9 cellular contexts compared by ENCODE assay signal in the genomic region with DNA sequence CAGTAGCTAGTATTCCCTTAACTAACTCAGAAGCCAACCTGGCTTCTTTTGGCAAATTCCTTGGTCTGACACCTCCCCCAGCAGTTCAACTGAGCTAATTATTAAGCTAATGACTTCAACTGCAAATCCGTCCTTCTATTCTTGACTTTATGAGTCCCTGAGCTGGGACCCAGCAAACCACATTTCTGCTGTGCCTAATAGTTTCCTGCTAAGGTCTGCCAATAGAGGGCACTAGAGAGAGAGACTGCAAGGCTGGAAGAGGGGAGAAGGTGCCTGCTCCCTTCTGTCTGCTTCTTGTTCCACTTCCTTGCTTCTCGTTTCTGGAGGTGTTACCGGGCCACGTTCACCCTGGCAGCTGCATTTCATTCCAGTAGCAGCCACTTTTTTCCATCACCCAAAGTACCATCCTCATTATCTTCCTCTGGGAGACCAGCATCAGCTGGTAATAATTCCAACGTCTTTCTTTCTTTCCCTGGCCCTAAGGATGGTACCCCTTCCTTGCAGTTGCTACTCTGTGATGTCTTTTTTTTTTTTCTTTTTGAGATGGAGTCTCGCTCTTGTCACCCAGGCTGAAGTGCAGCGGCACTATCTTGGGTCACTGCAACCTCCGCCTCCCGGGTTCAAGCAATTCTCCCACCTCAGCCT.
DNase-seq lines count a peak whose midpoint lies in the region; ATAC-seq and TF ChIP-seq lines count a peak whose summit lies in the region.
"Had no signal": no experiment of that assay in that cellular context is flagged by ENCODE, and none has a peak within 500 bp of the region (broad histone marks: within the 10 kb centered on the region; RNA-seq: fewer than 3 reads in every experiment).

No MANE protein-coding gene starts in this region.

- no peaks in the 10 kb centered on the region for H3K79me2 ChIP-seq in hepatocyte

- H3K9me3 Mint-ChIP-seq in HFFc6 = no peaks in the 10 kb centered on the region
- H3K9me3 Mint-ChIP-seq: dendritic cell treated with granulocyte-macrophage colony-stimulating factor and Interleukin-4, amounts not matched to agents 40 ng/mL and 50 ng/mL, for 4 days had no signal

- H3K4me3 ChIP-seq in hepatocyte = no peak overlapping the region
- H3K4me3 ChIP-seq in spleen = no peak overlapping the region

- ATAC-seq in GM18502 (IDR thresholded peaks at IDR 0.05; ENCODE audit: poor library complexity, unreplicated experiment) = no peak

- H3K9me3 ChIP-seq in hepatocyte (ENCODE audit: low read depth) (no peaks in the 10 kb centered on the region), spleen (no peaks in the 10 kb centered on the region)

- peak overlapping the region; percentile 33; the same call in 1 of the 2 replicates for H3K27ac Mint-ChIP-seq in HFFc6
- H3K27ac Mint-ChIP-seq: dendritic cell treated with granulocyte-macrophage colony-stimulating factor and Interleukin-4, amounts not matched to agents 40 ng/mL and 50 ng/mL, for 4 days had no signal

- H3K36me3 ChIP-seq in hepatocyte (replicated peaks; ENCODE audit: insufficient read depth, low read depth) (no peaks in the 10 kb centered on the region), spleen (no peaks in the 10 kb centered on the region)

- H3K27me3 ChIP-seq in hepatocyte (no peaks in the 10 kb centered on the region), spleen (replicated peaks in 1 of 7) (no peaks in the 10 kb centered on the region)

- no peak overlapping the region; the same call in 1 of the 2 replicates for H3K4me3 Mint-ChIP-seq in HFFc6
- H3K4me3 Mint-ChIP-seq: dendritic cell treated with granulocyte-macrophage colony-stimulating factor and Interleukin-4, amounts not matched to agents 40 ng/mL and 50 ng/mL, for 4 days had no signal

- H3K36me3 Mint-ChIP-seq in HFFc6 (ENCODE audit: low read depth) = no peaks in the 10 kb centered on the region

- H3K27ac ChIP-seq in hepatocyte (peak overlapping the region; percentile 13), spleen (no peak overlapping the region)

- H3K4me1 ChIP-seq in hepatocyte (ENCODE audit: insufficient read depth) (peaks cover 26% of the 10 kb centered on the region), spleen (peaks cover 0 to 4% (median 0%) of the 10 kb centered on the region in 6 donors)

- TF ChIP-seq POLR2A in spleen (IDR thresholded peaks at IDR 0.05) = no peak

- no peak overlapping the region for H2AFZ ChIP-seq in hepatocyte

- intact Hi-C loops in spleen (cut with DNase I; ENCODE audit: low total_unique reads) = no loop called here

- TF ChIP-seq CTCF in HFFc6 (IDR thresholded peaks at IDR 0.05) (peak; percentile 89), hepatocyte (IDR thresholded peaks at IDR 0.05; ENCODE audit: poor library complexity) (peak; percentile 76), spleen (IDR thresholded peaks at IDR 0.05 in 8 of 11, conservative IDR thresholded peaks at IDR 0.05 in 3 of 11) (peak in 9 of 11 experiments; percentile 24 to 72 (median 55))

- peak; percentile 1 for DNase-seq in activated CD8-positive, alpha-beta memory T cell treated with anti-CD3 and anti-CD28 coated beads, Interleukin-2, amount 50 U/mL, for 1 hour (ENCODE audit: extremely low read depth)
- no peak for DNase-seq in activated CD8-positive, alpha-beta memory T cell treated with anti-CD3 and anti-CD28 coated beads for 24 hours
- peak; percentile 64 for DNase-seq in HFFc6
- peak; percentile 17 for DNase-seq in NCI-H2196 treated with DMSO at 0.1 percent for 48 hours (lab: John Stamatoyannopoulos, UW; ENCODE audit: unreplicated experiment)
- DNase-seq in amniotic stem cell (lab: John Stamatoyannopoulos, UW) = peak; percentile 22
- DNase-seq in hepatocyte (ENCODE audit: low spot score) = peak; percentile 88
- DNase-seq in spleen = no peak

- no peaks in the 10 kb centered on the region for H4K20me1 ChIP-seq in hepatocyte (ENCODE audit: insufficient read depth, poor library complexity, severe bottlenecking)

- peaks cover 48% of the 10 kb centered on the region for H3K4me1 Mint-ChIP-seq in HFFc6 (ENCODE audit: low read depth)

- H3K27me3 Mint-ChIP-seq in HFFc6 (ENCODE audit: insufficient read depth) = no peaks in the 10 kb centered on the region; the same call in 1 of the 2 replicates

- peak overlapping the region; percentile 30 for H3K4me2 ChIP-seq in hepatocyte

- WGBS in hepatocyte (ENCODE audit: low lambda C conversion rate, missing lambda C conversion rate) = 66% methylated on average over 9 of the region's 9 CpGs
- 55 to 60% (median 57%) methylated on average over 9 of the region's 9 CpGs for WGBS in spleen, 5 donors

- no peaks in the 10 kb centered on the region for H3K9me2 ChIP-seq in hepatocyte (replicated peaks; ENCODE audit: insufficient read depth)

Comparison
In these comparisons a context has a peak if more than half of its experiments do, and no peak if none do; other contexts are left out.
1. DNase-seq: peak in activated CD8-positive, alpha-beta memory T cell treated with anti-CD3 and anti-CD28 coated beads, Interleukin-2, amount 50 U/mL, for 1 hour (single experiment), HFFc6 (single experiment), NCI-H2196 treated with DMSO at 0.1 percent for 48 hours (single experiment), amniotic stem cell (single experiment) and hepatocyte (single experiment); none in activated CD8-positive, alpha-beta memory T cell treated with anti-CD3 and anti-CD28 coated beads for 24 hours (single experiment) and spleen (single experiment).
2. Peak in every context shown above with its lines, with median percentiles within 50 percentile points of each other: CTCF ChIP-seq.